Comparison of ENCODE assay signal across 1 cellular context in the genomic region with DNA sequence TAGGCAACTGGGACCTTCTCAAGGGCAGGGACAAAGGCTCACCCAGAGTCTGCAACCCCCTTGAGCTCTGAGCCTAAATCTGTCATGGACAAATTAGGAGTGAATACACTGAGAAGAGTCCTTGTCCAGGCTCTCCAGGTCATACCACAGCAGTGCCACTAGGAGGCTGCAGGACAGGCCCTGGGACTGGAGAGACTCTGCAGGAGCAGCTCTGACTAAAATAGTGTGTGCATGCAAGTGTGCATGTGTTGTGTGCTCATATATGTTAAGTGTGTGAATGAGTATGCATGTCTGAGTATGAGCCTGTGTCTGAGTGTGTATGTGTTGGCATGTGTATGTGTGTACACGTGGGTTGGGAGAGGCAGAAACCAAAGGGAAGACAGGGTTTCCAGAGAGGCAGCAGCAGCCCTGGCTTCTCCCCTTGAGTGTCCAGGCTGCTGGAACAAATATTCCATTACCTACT.
TF ChIP-seq lines count a peak whose summit lies in the region.

No MANE protein-coding gene starts in this region.

TF ChIP-seq in H1, 55 proteins besides CTCF, POLR2A, EP300 and RAD21:
- TF ChIP-seq HDAC2 (IDR thresholded peaks at IDR 0.05; ENCODE audit: borderline replicate concordance in 1 of 2, low read depth in 2 of 2, low read length in 2 of 2), result no peak
- no peak for TF ChIP-seq GTF2F1 (IDR thresholded peaks at IDR 0.05; ENCODE audit: borderline replicate concordance, low read depth, low read length)
- TF ChIP-seq SIN3A (conservative IDR thresholded peaks at IDR 0.05 in 1 of 2, IDR thresholded peaks at IDR 0.05 in 1 of 2; ENCODE audit: low read depth in 1 of 2, low read length in 2 of 2), result no peak
- no peak for TF ChIP-seq EGR1 (IDR thresholded peaks at IDR 0.05; ENCODE audit: borderline replicate concordance, low read depth, low read length)
- TF ChIP-seq TCF12 (IDR thresholded peaks at IDR 0.05; ENCODE audit: low read depth, low read length), result no peak
- no peak for TF ChIP-seq CHD2 (IDR thresholded peaks at IDR 0.05; ENCODE audit: low read length)
- no peak for TF ChIP-seq SAP30 (IDR thresholded peaks at IDR 0.05; ENCODE audit: insufficient read depth, insufficient replicate concordance, low read length)
- TF ChIP-seq CHD7 (IDR thresholded peaks at IDR 0.05; ENCODE audit: insufficient replicate concordance, low read length), result no peak
- TF ChIP-seq ATF2 (IDR thresholded peaks at IDR 0.05; ENCODE audit: low read length), result no peak
- TF ChIP-seq ASH2L (IDR thresholded peaks at IDR 0.05; ENCODE audit: low read length), result no peak
- TF ChIP-seq, protein P1, sequence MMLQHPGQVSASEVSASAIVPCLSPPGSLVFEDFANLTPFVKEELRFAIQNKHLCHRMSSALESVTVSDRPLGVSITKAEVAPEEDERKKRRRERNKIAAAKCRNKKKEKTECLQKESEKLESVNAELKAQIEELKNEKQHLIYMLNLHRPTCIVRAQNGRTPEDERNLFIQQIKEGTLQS (IDR thresholded peaks at IDR 0.05; ENCODE audit: insufficient read depth, low read depth, low read length), result no peak
- no peak for TF ChIP-seq KDM5A (IDR thresholded peaks at IDR 0.05; ENCODE audit: low read length)
- TF ChIP-seq JUN (IDR thresholded peaks at IDR 0.05; ENCODE audit: low read depth, low read length), result no peak
- no peak for TF ChIP-seq SIX5 (IDR thresholded peaks at IDR 0.05; ENCODE audit: low read depth, low read length)
- no peak for TF ChIP-seq ZNF274 (IDR thresholded peaks at IDR 0.05; ENCODE audit: borderline replicate concordance, extremely low read depth, low read length)
- TF ChIP-seq MAX (IDR thresholded peaks at IDR 0.05), result no peak
- TF ChIP-seq JUND (IDR thresholded peaks at IDR 0.05; ENCODE audit: low read length), result no peak
- TF ChIP-seq SP4 (IDR thresholded peaks at IDR 0.05; ENCODE audit: low read length), result no peak
- no peak for TF ChIP-seq SIRT6 (IDR thresholded peaks at IDR 0.05; ENCODE audit: low read length)
